8 cellular contexts compared by ENCODE assay signal in the genomic region with DNA sequence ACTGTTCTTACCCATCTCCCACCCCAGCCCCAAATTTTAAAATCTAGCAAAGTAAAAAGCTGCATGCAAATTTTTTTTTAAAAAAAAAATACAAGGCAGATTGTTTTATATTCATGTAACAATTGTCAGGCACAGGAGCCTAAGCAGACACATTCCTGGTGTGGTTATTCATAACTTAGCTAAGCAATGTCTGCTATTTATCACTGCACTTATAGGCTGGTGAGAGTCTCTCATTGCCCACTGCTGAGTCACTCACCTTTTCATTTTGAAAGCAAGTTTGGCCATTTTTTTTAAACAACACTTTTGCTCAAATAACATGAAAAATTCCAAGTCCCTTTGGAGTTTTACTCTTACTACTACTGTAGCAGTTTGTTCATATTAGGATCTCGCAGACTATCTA.
A peak's percentile ranks its signal among the peaks of the same experiment; 100 is the strongest.
DNase-seq lines count a peak whose midpoint lies in the region; ATAC-seq, FAIRE-seq and TF ChIP-seq lines count a peak whose summit lies in the region.

No MANE protein-coding gene starts in this region.

- H3K79me2 ChIP-seq in HepG2 (ENCODE audit: insufficient read depth, low read length): no peaks in the 10 kb centered on the region

- TF ChIP-seq POLR2A in HepG2 (IDR thresholded peaks at IDR 0.05; ENCODE audit: insufficient read depth in 1 of 2, low read depth in 2 of 2, low read length in 2 of 2): no peak
- TF ChIP-seq POLR2A in upper lobe of left lung (IDR thresholded peaks at IDR 0.05): no peak

- BruUV-seq in HepG2 (replicated peaks; lab: Mats Ljungman, UMichigan): no TSS peak

- no peak for TF ChIP-seq CTCF in coronary artery (IDR thresholded peaks at IDR 0.05)
- TF ChIP-seq CTCF in HepG2 (CRISPR knock-in tag; IDR thresholded peaks at IDR 0.05): no peak
- no peak for TF ChIP-seq CTCF in upper lobe of left lung (IDR thresholded peaks at IDR 0.05)

- H3K4me3 ChIP-seq in coronary artery: no peak overlapping the region
- H3K4me3 ChIP-seq in HepG2 (replicated peaks in 1 of 3; ENCODE audit: insufficient read depth in 1 of 3, low read depth in 2 of 3, low read length in 3 of 3): no peak overlapping the region
- no peak overlapping the region for H3K4me3 ChIP-seq in upper lobe of left lung

- no peak overlapping the region for H2AFZ ChIP-seq in HepG2 (ENCODE audit: low read length)

- in situ Hi-C loops in HepG2 (cut with HindIII; ENCODE audit: extremely low pct_ligation_motif_present, low pct_unique_long_range_greater_than_20kb): no loop called here

- POLR2A ChIA-PET in HepG2 (lab: Yijun Ruan, JAX): no interaction called here

- 33% methylated on average over 1 of the region's 1 CpG for WGBS in HepG2 (ENCODE audit: low lambda C conversion rate)
- WGBS in upper lobe of left lung, 2 donors: 79 to 83% methylated on average over 1 of the region's 1 CpG

- H3K4me1 ChIP-seq in HepG2 (ENCODE audit: insufficient read depth, low read length) (no peaks in the 10 kb centered on the region), upper lobe of left lung (peaks cover 12 to 26% (median 15%) of the 10 kb centered on the region in 4 donors)

- CTCF ChIA-PET in HepG2 (lab: Yijun Ruan, JAX; ENCODE audit: low intra/inter-chr PET ratio, low total read pairs): no interaction called here

- TF ChIP-seq RAD21 in HepG2 (CRISPR knock-in tag; IDR thresholded peaks at IDR 0.05): no peak

- no peak for TF ChIP-seq EP300 in HepG2 (IDR thresholded peaks at IDR 0.05; ENCODE audit: low read depth in 2 of 2, low read length in 2 of 2)
- TF ChIP-seq EP300 in HepG2 (CRISPR knock-in tag; IDR thresholded peaks at IDR 0.05; ENCODE audit: borderline replicate concordance): no peak
- peak in 1 of 4 donors; percentile 52 for TF ChIP-seq EP300 in upper lobe of left lung (IDR thresholded peaks at IDR 0.05)

- H3K4me2 ChIP-seq in HepG2 (ENCODE audit: low read depth, low read length): no peak overlapping the region

- intact Hi-C loops in HepG2 (cut with micrococcal nuclease; ENCODE audit: unreplicated experiment): no loop called here

- no peak overlapping the region for H3K9ac ChIP-seq in HepG2 (ENCODE audit: insufficient read depth, low read depth, low read length)

- H3K27ac ChIP-seq in coronary artery (peak overlapping the region; percentile 73 to 80), HepG2 (ENCODE audit: extremely low read length, insufficient read depth, low read length) (no peak overlapping the region), upper lobe of left lung (peak overlapping the region; percentile 39 to 69 (median 63))

- peak; percentile 51 for DNase-seq in HuH-7 (ENCODE audit: low spot score)
- no peak for DNase-seq in coronary artery (ENCODE audit: low spot score)
- peak; percentile 3 for DNase-seq in HepG2 (ENCODE audit: low spot score)
- peak in 1 of 2 donors; percentile 42 for DNase-seq in upper lobe of left lung
- DNase-seq in AML-193 (lab: John Stamatoyannopoulos, UW): no peak
- DNase-seq in activated CD8-positive, alpha-beta memory T cell treated with anti-CD3 and anti-CD28 coated beads for 24 hours: no peak
- no peak for DNase-seq in T-helper 2 cell

- no peaks in the 10 kb centered on the region for H3K9me3 ChIP-seq in HepG2 (ENCODE audit: low read length)
- no peaks in the 10 kb centered on the region for H3K9me3 ChIP-seq in upper lobe of left lung

- H4K20me1 ChIP-seq in HepG2 (ENCODE audit: insufficient read depth, low read length): no peaks in the 10 kb centered on the region

- ATAC-seq in HepG2 (no peak), upper lobe of left lung (ENCODE audit: low FRiP score in 2 of 2) (peak; percentile 91 to 92), GM21529 (IDR thresholded peaks at IDR 0.05; ENCODE audit: unreplicated experiment) (no peak)

- FAIRE-seq in HepG2 (lab: Jason Lieb, UNC): no peak

- no peaks in the 10 kb centered on the region for H3K27me3 ChIP-seq in HepG2 (ENCODE audit: control insufficient read depth in 1 of 2, insufficient read depth in 2 of 2, low read length in 2 of 2)
- no peaks in the 10 kb centered on the region for H3K27me3 ChIP-seq in upper lobe of left lung

- H3K36me3 ChIP-seq in HepG2 (replicated peaks in 1 of 2; ENCODE audit: control insufficient read depth in 1 of 2, insufficient read depth in 2 of 2, low read length in 2 of 2) (no peaks in the 10 kb centered on the region), upper lobe of left lung (no peaks in the 10 kb centered on the region)

TF ChIP-seq in HepG2, 621 proteins besides CTCF, POLR2A, EP300 and RAD21:
- TF ChIP-seq, protein P1, sequence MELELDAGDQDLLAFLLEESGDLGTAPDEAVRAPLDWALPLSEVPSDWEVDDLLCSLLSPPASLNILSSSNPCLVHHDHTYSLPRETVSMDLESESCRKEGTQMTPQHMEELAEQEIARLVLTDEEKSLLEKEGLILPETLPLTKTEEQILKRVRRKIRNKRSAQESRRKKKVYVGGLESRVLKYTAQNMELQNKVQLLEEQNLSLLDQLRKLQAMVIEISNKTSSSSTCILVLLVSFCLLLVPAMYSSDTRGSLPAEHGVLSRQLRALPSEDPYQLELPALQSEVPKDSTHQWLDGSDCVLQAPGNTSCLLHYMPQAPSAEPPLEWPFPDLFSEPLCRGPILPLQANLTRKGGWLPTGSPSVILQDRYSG (CRISPR knock-in tag; IDR thresholded peaks at IDR 0.05): no peak
- TF ChIP-seq ARNTL (CRISPR knock-in tag; IDR thresholded peaks at IDR 0.05): no peak
- no peak for TF ChIP-seq ZEB1 (IDR thresholded peaks at IDR 0.05; ENCODE audit: insufficient replicate concordance, low read depth)
- TF ChIP-seq JDP2 (CRISPR knock-in tag; IDR thresholded peaks at IDR 0.05; ENCODE audit: borderline replicate concordance): no peak
- no peak for TF ChIP-seq ZMAT3 (CRISPR knock-in tag; conservative IDR thresholded peaks at IDR 0.05)
- no peak for TF ChIP-seq ZFP82 (CRISPR knock-in tag; IDR thresholded peaks at IDR 0.05; ENCODE audit: borderline replicate concordance)
- TF ChIP-seq ZNF816 (CRISPR knock-in tag; IDR thresholded peaks at IDR 0.05; ENCODE audit: borderline replicate concordance): no peak
- TF ChIP-seq SPEN (CRISPR knock-in tag; IDR thresholded peaks at IDR 0.05; ENCODE audit: low read depth): no peak
- TF ChIP-seq, protein P2, sequence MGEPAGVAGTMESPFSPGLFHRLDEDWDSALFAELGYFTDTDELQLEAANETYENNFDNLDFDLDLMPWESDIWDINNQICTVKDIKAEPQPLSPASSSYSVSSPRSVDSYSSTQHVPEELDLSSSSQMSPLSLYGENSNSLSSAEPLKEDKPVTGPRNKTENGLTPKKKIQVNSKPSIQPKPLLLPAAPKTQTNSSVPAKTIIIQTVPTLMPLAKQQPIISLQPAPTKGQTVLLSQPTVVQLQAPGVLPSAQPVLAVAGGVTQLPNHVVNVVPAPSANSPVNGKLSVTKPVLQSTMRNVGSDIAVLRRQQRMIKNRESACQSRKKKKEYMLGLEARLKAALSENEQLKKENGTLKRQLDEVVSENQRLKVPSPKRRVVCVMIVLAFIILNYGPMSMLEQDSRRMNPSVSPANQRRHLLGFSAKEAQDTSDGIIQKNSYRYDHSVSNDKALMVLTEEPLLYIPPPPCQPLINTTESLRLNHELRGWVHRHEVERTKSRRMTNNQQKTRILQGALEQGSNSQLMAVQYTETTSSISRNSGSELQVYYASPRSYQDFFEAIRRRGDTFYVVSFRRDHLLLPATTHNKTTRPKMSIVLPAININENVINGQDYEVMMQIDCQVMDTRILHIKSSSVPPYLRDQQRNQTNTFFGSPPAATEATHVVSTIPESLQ (CRISPR knock-in tag; conservative IDR thresholded peaks at IDR 0.05): no peak
- no peak for TF ChIP-seq TRIM24 (CRISPR knock-in tag; IDR thresholded peaks at IDR 0.05)
- no peak for TF ChIP-seq SP5 (CRISPR knock-in tag; IDR thresholded peaks at IDR 0.05; ENCODE audit: borderline replicate concordance, low read depth)

Comparison
In these comparisons a context has a peak if more than half of its experiments do, and no peak if none do; other contexts are left out.
1. DNase-seq: peak in HuH-7 (single experiment) and HepG2 (single experiment); none in coronary artery (single experiment), AML-193 (0 of 2), activated CD8-positive, alpha-beta memory T cell treated with anti-CD3 and anti-CD28 coated beads for 24 hours (single experiment) and T-helper 2 cell (0 of 5).
2. ATAC-seq: peak in upper lobe of left lung (2 of 2); none in HepG2 (single experiment) and GM21529 (single experiment).